ENCODE assay signal across 12 cellular contexts in genomic region chr20:49823152-49823847, GRCh38. TPM values are rescaled to one million over a fixed set of nuclear protein-coding genes. Genes with fewer than 3 reads are reported as not detected.
DNase-seq lines count a peak whose midpoint lies in the region; ATAC-seq lines count a peak whose summit lies in the region.
"Had no signal": no experiment of that assay in that cellular context is flagged by ENCODE, and none has a peak within 500 bp of the region (broad histone marks: within the 10 kb centered on the region; RNA-seq: fewer than 3 reads in every experiment).

No MANE protein-coding gene starts in this region.

- peaks cover 50% of the 10 kb centered on the region for H3K4me1 Mint-ChIP-seq in T-helper 1 cell treated with Interleukin-12 subunit alpha and Interleukin-12 subunit beta and Interleukin-4 antibody, amounts not matched to agents 30 μg/mL and 1 μg/mL, for 36 hours (ENCODE audit: low read depth)
- peaks cover 22 to 48% of the 10 kb centered on the region in 2 donors for H3K4me1 Mint-ChIP-seq in immature natural killer cell
- H3K4me1 Mint-ChIP-seq in stimulated activated naive B cell treated with anti-CD40 and anti-IgM and Interleukin-4, amounts not matched to agents 10 μg/mL and 1 μg/mL and 100 μg/mL, for 72 hours = peaks cover 20 to 41% of the 10 kb centered on the region in 2 donors

- H3K4me3 Mint-ChIP-seq in T-helper 1 cell treated with Interleukin-12 subunit alpha and Interleukin-12 subunit beta and Interleukin-4 antibody, amounts not matched to agents 30 μg/mL and 1 μg/mL, for 36 hours = peak overlapping the region; percentile 45
- H3K4me3 Mint-ChIP-seq in immature natural killer cell = peak overlapping the region in 3 of 5 donors; percentile 4 to 47 (median 6)
- peak overlapping the region; percentile 5 to 26 for H3K4me3 Mint-ChIP-seq in stimulated activated naive B cell treated with anti-CD40 and anti-IgM and Interleukin-4, amounts not matched to agents 10 μg/mL and 1 μg/mL and 100 μg/mL, for 72 hours

- H3K9me3 Mint-ChIP-seq in T-helper 1 cell treated with Interleukin-12 subunit alpha and Interleukin-12 subunit beta and Interleukin-4 antibody, amounts not matched to agents 30 μg/mL and 1 μg/mL, for 36 hours = no peaks in the 10 kb centered on the region
- no peaks in the 10 kb centered on the region for H3K9me3 Mint-ChIP-seq in immature natural killer cell
- no peaks in the 10 kb centered on the region for H3K9me3 Mint-ChIP-seq in stimulated activated naive B cell treated with anti-CD40 and anti-IgM and Interleukin-4, amounts not matched to agents 10 μg/mL and 1 μg/mL and 100 μg/mL, for 72 hours

- H3K27me3 Mint-ChIP-seq in T-helper 1 cell treated with Interleukin-12 subunit alpha and Interleukin-12 subunit beta and Interleukin-4 antibody, amounts not matched to agents 30 μg/mL and 1 μg/mL, for 36 hours (ENCODE audit: low read depth) = no peaks in the 10 kb centered on the region
- no peaks in the 10 kb centered on the region for H3K27me3 Mint-ChIP-seq in immature natural killer cell (ENCODE audit: low read depth in 3 of 3)
- no peaks in the 10 kb centered on the region for H3K27me3 Mint-ChIP-seq in stimulated activated naive B cell treated with anti-CD40 and anti-IgM and Interleukin-4, amounts not matched to agents 10 μg/mL and 1 μg/mL and 100 μg/mL, for 72 hours

- peak; percentile 85 to 90 for ATAC-seq in activated CD4-positive, CD25-positive, alpha-beta regulatory T cell treated with anti-CD3 and anti-CD28 coated beads, Interleukin-2, amount 50 U/mL, for 24 hours
- peak; percentile 79 to 85 for ATAC-seq in stimulated activated naive B cell treated with anti-CD40 and anti-IgM and Interleukin-4, amounts not matched to agents 10 μg/mL and 1 μg/mL and 100 μg/mL, for 72 hours (replicated peaks)
- no peak for ATAC-seq in GM21515 (IDR thresholded peaks at IDR 0.05; ENCODE audit: unreplicated experiment)
- ATAC-seq: A549, HCT116 had no signal

- H3K36me3 Mint-ChIP-seq in T-helper 1 cell treated with Interleukin-12 subunit alpha and Interleukin-12 subunit beta and Interleukin-4 antibody, amounts not matched to agents 30 μg/mL and 1 μg/mL, for 36 hours (ENCODE audit: low read depth) = peaks cover 64% of the 10 kb centered on the region
- H3K36me3 Mint-ChIP-seq in immature natural killer cell = peaks cover 28 to 40% (median 32%) of the 10 kb centered on the region in 3 donors
- H3K36me3 Mint-ChIP-seq in stimulated activated naive B cell treated with anti-CD40 and anti-IgM and Interleukin-4, amounts not matched to agents 10 μg/mL and 1 μg/mL and 100 μg/mL, for 72 hours = peaks cover 32 to 50% of the 10 kb centered on the region in 2 donors

- DNase-seq in activated CD4-positive, CD25-positive, alpha-beta regulatory T cell treated with anti-CD3 and anti-CD28 coated beads, Interleukin-2, amount 50 U/mL, for 72 hours = no peak
- DNase-seq in immature natural killer cell (peak in 2 of 3 donors; percentile 17 to 25), NCI-H2227 treated with DMSO at 0.1 percent for 48 hours (lab: John Stamatoyannopoulos, UW) (no peak)
- no peak for DNase-seq in stimulated activated naive B cell treated with anti-CD40 and anti-IgM and Interleukin-4, amounts not matched to agents 10 μg/mL and 1 μg/mL and 100 μg/mL, for 72 hours
- no peak for DNase-seq in activated CD8-positive, alpha-beta memory T cell treated with anti-CD3 and anti-CD28 coated beads, Interleukin-2, amount 50 U/mL, for 4 hours
- DNase-seq: NCI-H146, SJCRH30 had no signal

- peak overlapping the region; percentile 84 for H3K27ac Mint-ChIP-seq in T-helper 1 cell treated with Interleukin-12 subunit alpha and Interleukin-12 subunit beta and Interleukin-4 antibody, amounts not matched to agents 30 μg/mL and 1 μg/mL, for 36 hours
- peak overlapping the region; percentile 52 to 83 (median 69) for H3K27ac Mint-ChIP-seq in immature natural killer cell
- H3K27ac Mint-ChIP-seq in stimulated activated naive B cell treated with anti-CD40 and anti-IgM and Interleukin-4, amounts not matched to agents 10 μg/mL and 1 μg/mL and 100 μg/mL, for 72 hours = peak overlapping the region; percentile 15

RNA-seq across cellular contexts. Expression of gene SLC9A8, which starts 10.7 kb away (rescaled TPM):
- 1 to 10 TPM; 2.5 to 9.1 (median 3.2) TPM for polyA plus RNA-seq in immature natural killer cell

Comparison
In these comparisons a context has a peak if more than half of its experiments do, and no peak if none do; other contexts are left out.
1. DNase-seq: peak in immature natural killer cell (2 of 3); none in activated CD4-positive, CD25-positive, alpha-beta regulatory T cell treated with anti-CD3 and anti-CD28 coated beads, Interleukin-2, amount 50 U/mL, for 72 hours (single experiment), stimulated activated naive B cell treated with anti-CD40 and anti-IgM and Interleukin-4, amounts not matched to agents 10 μg/mL and 1 μg/mL and 100 μg/mL, for 72 hours (single experiment), activated CD8-positive, alpha-beta memory T cell treated with anti-CD3 and anti-CD28 coated beads, Interleukin-2, amount 50 U/mL, for 4 hours (single experiment) and NCI-H2227 treated with DMSO at 0.1 percent for 48 hours (single experiment).
2. H3K27ac Mint-ChIP-seq: peak in every context shown above with its lines; median percentile 84 in T-helper 1 cell treated with Interleukin-12 subunit alpha and Interleukin-12 subunit beta and Interleukin-4 antibody, amounts not matched to agents 30 μg/mL and 1 μg/mL, for 36 hours; 69 in immature natural killer cell; 15 in stimulated activated naive B cell treated with anti-CD40 and anti-IgM and Interleukin-4, amounts not matched to agents 10 μg/mL and 1 μg/mL and 100 μg/mL, for 72 hours.
3. Peak in every context shown above with its lines, with median percentiles within 50 percentile points of each other: H3K4me3 Mint-ChIP-seq.